ENCODE assay signal across 8 cellular contexts in the genomic region with DNA sequence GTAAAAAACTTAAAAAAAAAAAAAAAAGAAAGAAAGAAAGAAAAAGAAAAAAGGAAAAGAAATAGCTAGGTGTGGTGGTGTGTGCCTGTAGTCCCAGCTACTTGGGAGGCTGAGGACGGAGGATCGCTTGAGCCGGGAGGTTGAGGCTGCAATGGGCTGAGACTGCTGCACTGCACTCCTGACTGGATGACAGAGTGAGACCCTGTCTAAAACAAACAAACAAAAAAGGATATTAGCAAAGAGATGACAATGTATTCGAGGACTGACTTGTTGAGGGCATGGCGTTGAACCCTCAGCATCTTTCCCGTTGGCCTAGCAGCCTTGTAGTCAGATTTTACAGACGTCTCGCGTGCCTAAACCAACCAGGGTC. TPM values are rescaled to one million over a fixed set of nuclear protein-coding genes. Genes with fewer than 3 reads are reported as not detected.
A peak's percentile ranks its signal among the peaks of the same experiment; 100 is the strongest.
DNase-seq lines count a peak whose midpoint lies in the region; ATAC-seq and TF ChIP-seq lines count a peak whose summit lies in the region.

No MANE protein-coding gene starts in this region.

- H3K36me3 Mint-ChIP-seq in T-helper 17 cell (ENCODE audit: low read depth) = peaks cover 1% of the 10 kb centered on the region

- DNase-seq in GM12864 (ENCODE audit: low read depth) (no peak), T-helper 17 cell (no peak), fibroblast of villous mesenchyme (ENCODE audit: low read depth) (no peak), retinal pigment epithelial cell (ENCODE audit: low read depth) (no peak), NCI-H146 (lab: John Stamatoyannopoulos, UW) (no peak)

- ATAC-seq in T-helper 17 cell (no peak), GM21367 (IDR thresholded peaks at IDR 0.05; ENCODE audit: unreplicated experiment) (no peak), HG03196 (IDR thresholded peaks at IDR 0.05; ENCODE audit: unreplicated experiment) (no peak), HG03432 (IDR thresholded peaks at IDR 0.05; ENCODE audit: unreplicated experiment) (no peak)

- no peaks in the 10 kb centered on the region for H3K27me3 Mint-ChIP-seq in T-helper 17 cell

- H3K4me1 Mint-ChIP-seq in T-helper 17 cell = peaks cover 15% of the 10 kb centered on the region

- no peak overlapping the region for H3K27ac Mint-ChIP-seq in T-helper 17 cell

- peak overlapping the region; percentile 60 for H3K4me3 ChIP-seq in GM12864 (ENCODE audit: low read depth, low read length)
- peak overlapping the region; percentile 67 for H3K4me3 ChIP-seq in fibroblast of villous mesenchyme (ENCODE audit: low read depth, low read length)
- peak overlapping the region; percentile 76 for H3K4me3 ChIP-seq in retinal pigment epithelial cell (ENCODE audit: low read length)

- TF ChIP-seq CTCF in GM12864 (IDR thresholded peaks at IDR 0.05; ENCODE audit: low read depth, low read length, missing control alignments) (no peak), fibroblast of villous mesenchyme (IDR thresholded peaks at IDR 0.05; ENCODE audit: insufficient read depth, low read depth, low read length) (no peak), retinal pigment epithelial cell (conservative IDR thresholded peaks at IDR 0.05; ENCODE audit: low read depth, low read length) (no peak)

- no peaks in the 10 kb centered on the region for H3K9me3 ChIP-seq in T-helper 17 cell (ENCODE audit: control insufficient read depth, low read length, poor library complexity, severe bottlenecking)

- peak overlapping the region; percentile 95 for H3K4me3 Mint-ChIP-seq in T-helper 17 cell

RNA-seq across cellular contexts. Expression of a gene that starts 0.6 kb away (rescaled TPM):
- 10 to 100 TPM; 24.0 to 30.1 TPM for total RNA-seq in T-helper 17 cell
- total RNA-seq in fibroblast of villous mesenchyme = 23.2 and 25.0 TPM in 2 replicates
